In the genomic region with DNA sequence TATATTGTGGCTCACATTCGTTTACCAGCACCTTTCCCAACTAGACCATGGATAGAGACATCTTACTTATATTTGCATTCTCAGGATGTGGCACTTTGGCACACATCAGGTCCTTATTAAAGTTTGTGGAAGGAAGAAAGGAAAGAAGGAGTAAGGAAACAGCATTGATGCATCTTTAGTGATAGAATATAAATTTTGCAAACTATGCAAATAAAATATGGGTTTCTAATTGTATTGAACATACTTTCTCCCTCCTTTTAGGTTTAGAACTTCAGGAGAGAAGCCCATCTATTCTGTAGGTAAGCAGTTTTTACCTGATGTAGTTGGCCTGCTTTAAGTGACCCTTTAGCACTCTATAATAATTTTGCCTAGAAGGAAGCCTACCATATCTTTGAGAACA, we compare ENCODE assay signal across 8 cellular contexts.
"Had no signal": no experiment of that assay in that cellular context is flagged by ENCODE, and none has a peak within 500 bp of the region (broad histone marks: within the 10 kb centered on the region; RNA-seq: fewer than 3 reads in every experiment).

No MANE protein-coding gene starts in this region.

- ATAC-seq: GM12878 had no signal

- H3K4me3 ChIP-seq: GM12878 had no signal

- DNase-seq: GDM1, GF-D8 had no signal

- FAIRE-seq: G401.6, GM12878, GM12891, GM12892, GM18507, GM19239 had no signal
